ENCODE assay signal across 16 cellular contexts in genomic region chr2:121036226-121036692, GRCh38.
DNase-seq lines count a peak whose midpoint lies in the region; ATAC-seq and TF ChIP-seq lines count a peak whose summit lies in the region.
"Had no signal": no experiment of that assay in that cellular context is flagged by ENCODE, and none has a peak within 500 bp of the region (broad histone marks: within the 10 kb centered on the region; RNA-seq: fewer than 3 reads in every experiment).

No MANE protein-coding gene starts in this region.

- no peaks in the 10 kb centered on the region for H3K9me3 ChIP-seq in PC-3 (ENCODE audit: low read length)
- H3K9me3 ChIP-seq: BLaER1 treated with 17β-estradiol and CSF1 and Interleukin-3, amounts not matched to agents 10 nM and 100 nM had no signal

- no TSS peak for BruUV-seq in PC-3 (replicated peaks; lab: Mats Ljungman, UMichigan)

- H3F3A ChIP-seq in PC-3 (ENCODE audit: low read length, unreplicated experiment): no peaks in the 10 kb centered on the region

- H3K4me3 ChIP-seq in PC-3 (ENCODE audit: low read length): no peak overlapping the region
- H3K4me3 ChIP-seq: BLaER1 treated with 17β-estradiol and CSF1 and Interleukin-3, amounts not matched to agents 10 nM and 100 nM; GM23248 had no signal

- H3K4me3 Mint-ChIP-seq in progenitor cell of endocrine pancreas (ENCODE audit: low read depth): no peak overlapping the region
- H3K4me3 Mint-ChIP-seq: activated T-cell treated with anti-CD3 and anti-CD28 coated beads, Interleukin-2, amount 50 U/mL, for 72 hours; neural crest cell had no signal

- no peaks in the 10 kb centered on the region for H4K20me1 ChIP-seq in PC-3 (ENCODE audit: low read length)
- H4K20me1 ChIP-seq: BLaER1 treated with 17β-estradiol and CSF1 and Interleukin-3, amounts not matched to agents 10 nM and 100 nM had no signal

- no peaks in the 10 kb centered on the region for H3K9me3 Mint-ChIP-seq in progenitor cell of endocrine pancreas (ENCODE audit: low read depth)
- H3K9me3 Mint-ChIP-seq: activated T-cell treated with anti-CD3 and anti-CD28 coated beads, Interleukin-2, amount 50 U/mL, for 72 hours; neural crest cell had no signal

- ATAC-seq in PC-3: peak; percentile 88
- ATAC-seq: activated T-cell treated with anti-CD3 and anti-CD28 coated beads, Interleukin-2, amount 50 U/mL, for 72 hours had no signal

- H3K36me3 Mint-ChIP-seq in progenitor cell of endocrine pancreas (ENCODE audit: insufficient read depth): no peaks in the 10 kb centered on the region

- H3K27ac Mint-ChIP-seq in progenitor cell of endocrine pancreas: peak overlapping the region; percentile 91
- H3K27ac Mint-ChIP-seq: activated T-cell treated with anti-CD3 and anti-CD28 coated beads, Interleukin-2, amount 50 U/mL, for 72 hours had no signal

- POLR2A ChIA-PET in PC-3 (lab: Charles Lee; ENCODE audit: unreplicated experiment): no interaction called here

- H3K4me1 Mint-ChIP-seq in progenitor cell of endocrine pancreas (ENCODE audit: low read depth): peaks cover 30% of the 10 kb centered on the region

- no peak overlapping the region for H3K4me2 ChIP-seq in PC-3 (ENCODE audit: low read length)
- H3K4me2 ChIP-seq: BLaER1 treated with 17β-estradiol and CSF1 and Interleukin-3, amounts not matched to agents 10 nM and 100 nM had no signal

- CTCF ChIA-PET in PC-3 (lab: Charles Lee): no interaction called here

- H3K27ac ChIP-seq in PC-3 (ENCODE audit: low read length): no peak overlapping the region
- H3K27ac ChIP-seq: BLaER1 treated with 17β-estradiol and CSF1 and Interleukin-3, amounts not matched to agents 10 nM and 100 nM; GM23248 had no signal

- intact Hi-C loops in PC-3 (cut with micrococcal nuclease): no loop called here

- H3K27me3 ChIP-seq in PC-3 (ENCODE audit: low read length): peaks cover 32% of the 10 kb centered on the region
- H3K27me3 ChIP-seq: BLaER1 treated with 17β-estradiol and CSF1 and Interleukin-3, amounts not matched to agents 10 nM and 100 nM had no signal

- H3K36me3 ChIP-seq in PC-3 (ENCODE audit: low read depth, low read length): no peaks in the 10 kb centered on the region
- H3K36me3 ChIP-seq: BLaER1 treated with 17β-estradiol and CSF1 and Interleukin-3, amounts not matched to agents 10 nM and 100 nM had no signal

- TF ChIP-seq CTCF in PC-3 (conservative IDR thresholded peaks at IDR 0.05; ENCODE audit: low read depth, low read length) (no peak), progenitor cell of endocrine pancreas (IDR thresholded peaks at IDR 0.05; ENCODE audit: unreplicated experiment) (no peak)

- H3K27me3 Mint-ChIP-seq in progenitor cell of endocrine pancreas: peaks cover 66% of the 10 kb centered on the region

- H3K4me1 ChIP-seq in PC-3 (ENCODE audit: insufficient read depth, low read length): peaks cover 20% of the 10 kb centered on the region

- no peaks in the 10 kb centered on the region for H3K9me2 ChIP-seq in PC-3 (replicated peaks; ENCODE audit: low read length)

- no peak overlapping the region for H2AFZ ChIP-seq in PC-3 (ENCODE audit: low read length)
- H2AFZ ChIP-seq: GM23248 had no signal

- no peaks in the 10 kb centered on the region for H3K79me2 ChIP-seq in PC-3 (ENCODE audit: low read length)

- no peak overlapping the region for H3K9ac ChIP-seq in PC-3 (ENCODE audit: low read length)
- H3K9ac ChIP-seq: BLaER1 treated with 17β-estradiol and CSF1 and Interleukin-3, amounts not matched to agents 10 nM and 100 nM; GM23248 had no signal

- peak; percentile 67 for DNase-seq in HuH-7 (ENCODE audit: low spot score)
- DNase-seq in NCI-H2081 (lab: John Stamatoyannopoulos, UW): peak; percentile 85 to 98
- peak; percentile 42 for DNase-seq in PC-3
- DNase-seq in progenitor cell of endocrine pancreas (ENCODE audit: low spot score, unreplicated experiment): no peak
- DNase-seq in Kasumi-1 (lab: John Stamatoyannopoulos, UW): no peak
- DNase-seq in mucosa of gallbladder (ENCODE audit: low spot score): no peak
- no peak for DNase-seq in activated CD4-positive, alpha-beta T cell treated with anti-CD3 and anti-CD28 coated beads for 1 hour
- DNase-seq in GM19238 (ENCODE audit: insufficient read length, low spot score): no peak
- DNase-seq: activated CD4-positive, alpha-beta T cell treated with anti-CD3 and anti-CD28 coated beads for 48 hours; activated T-cell treated with anti-CD3 and anti-CD28 coated beads, Interleukin-2, amount 50 U/mL, for 72 hours; GM23248; KBM-7; stimulated activated naive CD4-positive, alpha-beta T cell treated with Interleukin-2 at 50 U/mL for 16 hours; T-helper 2 cell had no signal

Comparison
In these comparisons a context has a peak if more than half of its experiments do, and no peak if none do; other contexts are left out.
1. DNase-seq: peak in HuH-7 (single experiment), NCI-H2081 (2 of 2) and PC-3 (single experiment); none in progenitor cell of endocrine pancreas (single experiment), Kasumi-1 (0 of 2), mucosa of gallbladder (single experiment), activated CD4-positive, alpha-beta T cell treated with anti-CD3 and anti-CD28 coated beads for 1 hour (single experiment) and GM19238 (single experiment).